ENCODE assay signal across 8 cellular contexts in the genomic region with DNA sequence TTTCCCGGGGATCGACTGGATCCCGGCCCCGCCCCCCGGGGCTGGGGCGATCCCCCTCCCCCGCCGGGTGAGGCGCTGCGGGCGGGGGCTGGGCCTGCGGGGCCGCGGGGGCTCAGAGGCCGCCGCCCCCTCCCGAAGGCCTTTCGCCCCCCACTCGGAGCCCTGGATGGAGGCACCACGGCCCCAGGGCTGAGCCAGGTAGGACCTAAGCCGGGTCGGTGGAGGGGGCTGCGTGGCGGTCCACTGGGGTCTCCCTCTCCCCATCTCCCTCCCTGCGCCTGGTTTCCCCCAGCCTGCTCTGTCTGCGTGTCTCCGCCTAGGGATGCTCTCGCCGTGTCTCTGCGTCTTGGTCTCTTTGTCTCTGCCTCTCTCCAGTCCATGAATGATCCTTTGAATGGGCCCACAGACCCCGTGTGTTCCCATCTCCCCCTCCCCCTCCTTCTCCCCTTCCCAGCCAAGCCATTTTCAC. TPM values are rescaled to one million over a fixed set of nuclear protein-coding genes. Genes with fewer than 3 reads are reported as not detected.
A peak's percentile ranks its signal among the peaks of the same experiment; 100 is the strongest.
DNase-seq lines count a peak whose midpoint lies in the region; ATAC-seq and TF ChIP-seq lines count a peak whose summit lies in the region.

No MANE protein-coding gene starts in this region.

- peaks cover 11% of the 10 kb centered on the region for H3K4me1 ChIP-seq in cardiac muscle cell (ENCODE audit: low read depth)
- H3K4me1 ChIP-seq in mesodermal cell (ENCODE audit: control insufficient read depth, insufficient read depth, low read length, poor library complexity, severe bottlenecking) = peaks cover 7% of the 10 kb centered on the region
- peaks cover 34% of the 10 kb centered on the region for H3K4me1 ChIP-seq in vagina

- WGBS in mesodermal cell (ENCODE audit: insufficient coverage in 2 of 2), 2 experiments = 1 to 2% methylated on average over 14 to 22 of the region's 31 CpGs

- H3K27ac ChIP-seq in cardiac muscle cell (no peak overlapping the region), mesodermal cell (ENCODE audit: low read depth, low read length, severe bottlenecking) (peak overlapping the region; percentile 76), vagina (peak overlapping the region; percentile 98)

- H3K36me3 ChIP-seq in cardiac muscle cell (no peaks in the 10 kb centered on the region), mesodermal cell (ENCODE audit: control insufficient read depth, insufficient read depth, low read length) (peaks cover 27% of the 10 kb centered on the region), vagina (peaks cover 0 to 16% of the 10 kb centered on the region in 2 donors)

- no peaks in the 10 kb centered on the region for H3K27me3 ChIP-seq in cardiac muscle cell
- H3K27me3 ChIP-seq in vagina = no peaks in the 10 kb centered on the region

- no peak for TF ChIP-seq CTCF in cardiac muscle cell (IDR thresholded peaks at IDR 0.05; ENCODE audit: low read depth, low read length)
- no peak for TF ChIP-seq CTCF in cardiac fibroblast (IDR thresholded peaks at IDR 0.05; ENCODE audit: low read depth, low read length)
- TF ChIP-seq CTCF in vagina (IDR thresholded peaks at IDR 0.05) = no peak

- H3K9me3 ChIP-seq in cardiac muscle cell (ENCODE audit: low read depth) (no peaks in the 10 kb centered on the region), mesodermal cell (ENCODE audit: control insufficient read depth, low read length) (no peaks in the 10 kb centered on the region), vagina (no peaks in the 10 kb centered on the region)

- ATAC-seq in Right ventricle myocardium superior (ENCODE audit: poor library complexity) (no peak), HG02981 (IDR thresholded peaks at IDR 0.05; ENCODE audit: unreplicated experiment) (no peak), HG03135 (IDR thresholded peaks at IDR 0.05; ENCODE audit: unreplicated experiment) (no peak)

- DNase-seq in cardiac muscle cell (ENCODE audit: low read depth in 1 of 2, low spot score in 1 of 2) = peak in 1 of 2 donors; percentile 25
- no peak for DNase-seq in Right ventricle myocardium superior
- no peak for DNase-seq in cardiac fibroblast (ENCODE audit: low read depth in 2 of 2)
- DNase-seq in vagina (ENCODE audit: extremely low spot score in 2 of 2) = no peak
- DNase-seq in NCI-H1930 (lab: John Stamatoyannopoulos, UW) = no peak

- no peak for TF ChIP-seq POLR2A in vagina (IDR thresholded peaks at IDR 0.05)

- H3K4me3 ChIP-seq in cardiac muscle cell (peak overlapping the region; percentile 61), cardiac fibroblast (replicated peaks in 1 of 2; ENCODE audit: low read depth in 2 of 2, low read length in 2 of 2) (peak overlapping the region; percentile 67 to 75), mesodermal cell (ENCODE audit: extremely low read depth, insufficient read depth, low read length, poor library complexity, severe bottlenecking) (peak overlapping the region; percentile 75), vagina (peak overlapping the region; percentile 87 to 98)

- intact Hi-C loops in Right ventricle myocardium superior (cut with DNase I) = no loop called here
- intact Hi-C loops in vagina (cut with DNase I) = loop anchor here (5.0 kb wide), 1 partner anchor 53 kb away; the partner anchor contains the start of gene KCTD11

RNA-seq across cellular contexts. Expression of gene TMEM256, which starts 1.6 kb away (rescaled TPM):
- total RNA-seq in cardiac muscle cell (85.4 and 122 TPM in 2 replicates), Right ventricle myocardium superior (61.5 TPM), vagina (118 TPM)
- 117 and 193 TPM in 2 replicates for polyA plus RNA-seq in cardiac muscle cell
- polyA plus RNA-seq in mesodermal cell (2013, experiment 1 of 2) = 174 TPM
- polyA plus RNA-seq in mesodermal cell (2013, experiment 2 of 2) = 147 TPM

RNA-seq across cellular contexts. Expression of gene NLGN2, which starts 2.2 kb away (rescaled TPM):
- 14.8 and 26.3 TPM in 2 replicates for total RNA-seq in cardiac muscle cell
- 5.2 and 8.4 TPM in 2 replicates for polyA plus RNA-seq in cardiac muscle cell
- 5.8 TPM for total RNA-seq in Right ventricle myocardium superior
- polyA plus RNA-seq in mesodermal cell (2013, experiment 1 of 2) = 64.5 TPM
- 52.5 TPM for polyA plus RNA-seq in mesodermal cell (2013, experiment 2 of 2)
- 25.5 TPM for total RNA-seq in vagina

RNA-seq across cellular contexts. Expression of gene PLSCR3, which starts 11.1 kb away (rescaled TPM):
- total RNA-seq in cardiac muscle cell = 25.9 and 33.4 TPM in 2 replicates
- polyA plus RNA-seq in cardiac muscle cell = 39.1 and 40.3 TPM in 2 replicates
- 14.0 TPM for total RNA-seq in Right ventricle myocardium superior
- polyA plus RNA-seq in mesodermal cell (2013, experiment 1 of 2) = 46.9 TPM
- polyA plus RNA-seq in mesodermal cell (2013, experiment 2 of 2) = 37.7 TPM
- total RNA-seq in vagina = 37.1 TPM

RNA-seq across cellular contexts. Expression of gene SPEM1, which starts 14.7 kb away (rescaled TPM):
- not detected in 2 replicates for total RNA-seq in cardiac muscle cell
- not detected in 2 replicates for polyA plus RNA-seq in cardiac muscle cell
- not detected for total RNA-seq in Right ventricle myocardium superior
- not detected for polyA plus RNA-seq in mesodermal cell (2013, experiment 1 of 2)
- polyA plus RNA-seq in mesodermal cell (2013, experiment 2 of 2) = not detected
- total RNA-seq in vagina = not detected

RNA-seq across cellular contexts. Expression of gene SPEM2, which starts 20.0 kb away (rescaled TPM):
- total RNA-seq in cardiac muscle cell = not detected in 2 replicates
- polyA plus RNA-seq in cardiac muscle cell = not detected in 2 replicates
- not detected for total RNA-seq in Right ventricle myocardium superior
- polyA plus RNA-seq in mesodermal cell (2013, experiment 1 of 2) = not detected
- polyA plus RNA-seq in mesodermal cell (2013, experiment 2 of 2) = not detected
- total RNA-seq in vagina = not detected
